ENCODE assay signal across 10 cellular contexts in genomic region chr21:42614391-42614790, GRCh38. TPM values are rescaled to one million over a fixed set of nuclear protein-coding genes. Genes with fewer than 3 reads are reported as not detected.
DNase-seq lines count a peak whose midpoint lies in the region; ATAC-seq and TF ChIP-seq lines count a peak whose summit lies in the region.
"Had no signal": no experiment of that assay in that cellular context is flagged by ENCODE, and none has a peak within 500 bp of the region (broad histone marks: within the 10 kb centered on the region; RNA-seq: fewer than 3 reads in every experiment).

No MANE protein-coding gene starts in this region.

- TF ChIP-seq CTCF in natural killer cell (IDR thresholded peaks at IDR 0.05) (no peak), lower lobe of right lung (IDR thresholded peaks at IDR 0.05) (no peak)

- H3K27ac Mint-ChIP-seq in natural killer cell = no peak overlapping the region
- H3K27ac Mint-ChIP-seq in natural killer cell treated with Interleukin-12 subunit alpha and Interleukin-12 subunit beta and Interleukin-15 and Interleukin-18, amount 100 ng/mL, for 72 hours = no peak overlapping the region

- H3K4me1 ChIP-seq in lower lobe of right lung = peaks cover 8% of the 10 kb centered on the region

- peaks cover 24% of the 10 kb centered on the region for H3K27me3 ChIP-seq in lower lobe of right lung (ENCODE audit: low read depth)

- peak; percentile 33 to 56 (median 42) for ATAC-seq in natural killer cell
- ATAC-seq in natural killer cell treated with Interleukin-12 subunit alpha and Interleukin-12 subunit beta and Interleukin-15 and Interleukin-18, amount 100 ng/mL, for 72 hours = no peak
- peak; percentile 51 to 54 for ATAC-seq in activated T-cell treated with anti-CD3 and anti-CD28 coated beads, Interleukin-2, amount 50 U/mL, for 4 hours
- ATAC-seq in lower lobe of right lung = peak; percentile 12 to 42
- no peak for ATAC-seq in GM21526 (IDR thresholded peaks at IDR 0.05; ENCODE audit: low FRiP score, unreplicated experiment)
- no peak for ATAC-seq in HG03439 (IDR thresholded peaks at IDR 0.05; ENCODE audit: unreplicated experiment)

- no peaks in the 10 kb centered on the region for H3K36me3 Mint-ChIP-seq in natural killer cell
- H3K36me3 Mint-ChIP-seq in natural killer cell treated with Interleukin-12 subunit alpha and Interleukin-12 subunit beta and Interleukin-15 and Interleukin-18, amount 100 ng/mL, for 72 hours = no peaks in the 10 kb centered on the region
- H3K36me3 Mint-ChIP-seq in activated T-cell treated with anti-CD3 and anti-CD28 coated beads, Interleukin-2, amount 50 U/mL, for 4 hours (ENCODE audit: insufficient read depth) = no peaks in the 10 kb centered on the region

- no peaks in the 10 kb centered on the region for H3K9me3 ChIP-seq in lower lobe of right lung

- H3K36me3 ChIP-seq in lower lobe of right lung = no peaks in the 10 kb centered on the region

- intact Hi-C loops in natural killer cell (cut with micrococcal nuclease) = loop anchor here (2.0 kb wide), 1 partner anchor 70 kb away; no protein-coding TSS in a partner anchor
- intact Hi-C loops in lower lobe of right lung (cut with DNase I) = no loop called here

- no peaks in the 10 kb centered on the region for H3K9me3 Mint-ChIP-seq in natural killer cell
- no peaks in the 10 kb centered on the region for H3K9me3 Mint-ChIP-seq in natural killer cell treated with Interleukin-12 subunit alpha and Interleukin-12 subunit beta and Interleukin-15 and Interleukin-18, amount 100 ng/mL, for 72 hours
- H3K9me3 Mint-ChIP-seq in activated T-cell treated with anti-CD3 and anti-CD28 coated beads, Interleukin-2, amount 50 U/mL, for 4 hours = peaks cover 10% of the 10 kb centered on the region
- H3K9me3 Mint-ChIP-seq: neural crest cell had no signal

- DNase-seq in natural killer cell (no peak), lower lobe of right lung (no peak), DMS153 treated with DMSO at 0.1 percent for 48 hours (lab: John Stamatoyannopoulos, UW; ENCODE audit: unreplicated experiment) (no peak), midbrain (lab: John Stamatoyannopoulos, UW) (no peak)
- DNase-seq in natural killer cell treated with Interleukin-12 subunit alpha and Interleukin-12 subunit beta and Interleukin-15 and Interleukin-18, amount 100 ng/mL, for 72 hours (ENCODE audit: low spot score) = no peak
- peak; percentile 36 for DNase-seq in activated T-cell treated with anti-CD3 and anti-CD28 coated beads, Interleukin-2, amount 50 U/mL, for 4 hours
- DNase-seq: Kasumi-1 had no signal

- H3K27ac ChIP-seq in lower lobe of right lung = peak overlapping the region; percentile 71

- peaks cover 0 to 4% of the 10 kb centered on the region in 2 donors for H3K4me1 Mint-ChIP-seq in natural killer cell
- H3K4me1 Mint-ChIP-seq in natural killer cell treated with Interleukin-12 subunit alpha and Interleukin-12 subunit beta and Interleukin-15 and Interleukin-18, amount 100 ng/mL, for 72 hours (ENCODE audit: low read depth in 2 of 2) = peaks cover 10 to 15% of the 10 kb centered on the region in 2 donors
- peaks cover 5% of the 10 kb centered on the region for H3K4me1 Mint-ChIP-seq in activated T-cell treated with anti-CD3 and anti-CD28 coated beads, Interleukin-2, amount 50 U/mL, for 4 hours (ENCODE audit: low read depth)

- H3K4me3 Mint-ChIP-seq in natural killer cell = no peak overlapping the region
- no peak overlapping the region for H3K4me3 Mint-ChIP-seq in natural killer cell treated with Interleukin-12 subunit alpha and Interleukin-12 subunit beta and Interleukin-15 and Interleukin-18, amount 100 ng/mL, for 72 hours
- no peak overlapping the region for H3K4me3 Mint-ChIP-seq in activated T-cell treated with anti-CD3 and anti-CD28 coated beads, Interleukin-2, amount 50 U/mL, for 4 hours
- H3K4me3 Mint-ChIP-seq: neural crest cell had no signal

- peak overlapping the region; percentile 39 for H3K4me3 ChIP-seq in lower lobe of right lung

- peaks cover 5 to 12% of the 10 kb centered on the region in 2 donors for H3K27me3 Mint-ChIP-seq in natural killer cell (ENCODE audit: low read depth in 2 of 2)
- peaks cover 7 to 11% of the 10 kb centered on the region in 2 donors for H3K27me3 Mint-ChIP-seq in natural killer cell treated with Interleukin-12 subunit alpha and Interleukin-12 subunit beta and Interleukin-15 and Interleukin-18, amount 100 ng/mL, for 72 hours
- H3K27me3 Mint-ChIP-seq in activated T-cell treated with anti-CD3 and anti-CD28 coated beads, Interleukin-2, amount 50 U/mL, for 4 hours (ENCODE audit: low read depth) = peaks cover 4% of the 10 kb centered on the region

RNA-seq across cellular contexts. Expression of gene PDE9A, which starts 39.0 kb away (rescaled TPM):
- total RNA-seq in natural killer cell = 1 to 10 TPM; 1.0 to 4.1 (median 1.2) TPM
- total RNA-seq in natural killer cell treated with Interleukin-12 subunit alpha and Interleukin-12 subunit beta and Interleukin-15 and Interleukin-18, amount 100 ng/mL, for 72 hours = 1 to 10 TPM; 1.4 to 2.2 TPM
- total RNA-seq in activated T-cell treated with anti-CD3 and anti-CD28 coated beads, Interleukin-2, amount 50 U/mL, for 4 hours = 1 to 10 TPM in 2 of 3 donors, under 1 TPM in 1; 0.90 to 4.7 (median 2.5) TPM
- total RNA-seq in lower lobe of right lung = 12.8 TPM

Comparison
In these comparisons a context has a peak if more than half of its experiments do, and no peak if none do; other contexts are left out.
1. ATAC-seq: peak in natural killer cell (3 of 3), activated T-cell treated with anti-CD3 and anti-CD28 coated beads, Interleukin-2, amount 50 U/mL, for 4 hours (2 of 2) and lower lobe of right lung (2 of 2); none in natural killer cell treated with Interleukin-12 subunit alpha and Interleukin-12 subunit beta and Interleukin-15 and Interleukin-18, amount 100 ng/mL, for 72 hours (0 of 2), GM21526 (single experiment) and HG03439 (single experiment).